ENCODE assay signal across 18 cellular contexts in genomic region chr9:18936094-18936871, GRCh38.
DNase-seq lines count a peak whose midpoint lies in the region; FAIRE-seq and TF ChIP-seq lines count a peak whose summit lies in the region.
"Had no signal": no experiment of that assay in that cellular context is flagged by ENCODE, and none has a peak within 500 bp of the region (broad histone marks: within the 10 kb centered on the region; RNA-seq: fewer than 3 reads in every experiment).

No MANE protein-coding gene starts in this region.

- H2AFZ ChIP-seq in osteoblast (ENCODE audit: low read length): peak overlapping the region; percentile 53

- H3K36me3 ChIP-seq in SK-N-MC (ENCODE audit: insufficient read depth, low read length) (no peaks in the 10 kb centered on the region), osteoblast (ENCODE audit: insufficient read depth, low read length) (no peaks in the 10 kb centered on the region), kidney (ENCODE audit: control insufficient read depth in 1 of 2, insufficient read depth in 2 of 2, low read length in 2 of 2) (no peaks in the 10 kb centered on the region)
- H3K36me3 ChIP-seq: BE2C had no signal

- no peaks in the 10 kb centered on the region for H3K27me3 ChIP-seq in osteoblast (ENCODE audit: insufficient read depth, low read length)
- H3K27me3 ChIP-seq: BE2C had no signal

- no peak for TF ChIP-seq CTCF in osteoblast (IDR thresholded peaks at IDR 0.05; ENCODE audit: extremely low read depth, low read depth, low read length)
- TF ChIP-seq CTCF in kidney (IDR thresholded peaks at IDR 0.05; ENCODE audit: borderline replicate concordance, extremely low read depth, insufficient read depth): no peak

- peak overlapping the region; percentile 61; the same call in 1 of the 2 replicates for H3K27ac ChIP-seq in SK-N-MC
- no peak overlapping the region for H3K27ac ChIP-seq in osteoblast (ENCODE audit: low read depth, low read length)
- H3K27ac ChIP-seq in kidney (ENCODE audit: low read depth in 2 of 2, low read length in 2 of 2): no peak overlapping the region
- H3K27ac ChIP-seq: HL-60 had no signal

- intact Hi-C loops in kidney (cut with DNase I): no loop called here

- no peaks in the 10 kb centered on the region for H4K20me1 ChIP-seq in osteoblast (ENCODE audit: insufficient read depth, low read length)

- no peaks in the 10 kb centered on the region for H3K79me2 ChIP-seq in osteoblast (ENCODE audit: insufficient read depth, low read length)

- DNase-seq in SK-N-MC (ENCODE audit: low read depth, low spot score) (no peak), epidermal melanocyte (ENCODE audit: insufficient read length, low spot score) (peak; percentile 55), osteoblast (ENCODE audit: insufficient read length, low spot score, missing footprints) (no peak), DMS79 treated with DMSO at 0.1 percent for 48 hours (lab: John Stamatoyannopoulos, UW) (no peak), kidney (no peak), SW480 (ENCODE audit: low spot score) (no peak)
- DNase-seq: ACHN; BE2C; C1 segment of cervical spinal cord; Caco-2; CD4-positive, CD25-positive, alpha-beta regulatory T cell; GF-D8; GOT3; H7; HFFc6 had no signal

- no peak overlapping the region for H3K4me2 ChIP-seq in osteoblast (ENCODE audit: insufficient read depth, low read length)

- H3K4me1 ChIP-seq in osteoblast (ENCODE audit: insufficient read depth, low read length) (peaks cover 11% of the 10 kb centered on the region), kidney (ENCODE audit: control insufficient read depth in 1 of 2, insufficient read depth in 1 of 2, low read depth in 1 of 2, low read length in 2 of 2) (no peaks in the 10 kb centered on the region)
- H3K4me1 ChIP-seq: BE2C, Caco-2 had no signal

- H3K9me3 ChIP-seq in SK-N-MC (ENCODE audit: low read depth, low read length): no peaks in the 10 kb centered on the region
- H3K9me3 ChIP-seq in osteoblast (ENCODE audit: low read depth, low read length): no peaks in the 10 kb centered on the region
- H3K9me3 ChIP-seq in kidney (ENCODE audit: control insufficient read depth in 1 of 2, low read length in 2 of 2): no peaks in the 10 kb centered on the region
- H3K9me3 ChIP-seq: BE2C, Caco-2 had no signal

- FAIRE-seq in kidney (lab: Jason Lieb, UNC): no peak
- FAIRE-seq: A204.1, D721Med had no signal

- H3K9ac ChIP-seq in SK-N-MC (ENCODE audit: insufficient read length) (no peak overlapping the region), kidney (ENCODE audit: low read length in 2 of 2) (no peak overlapping the region)

- H3K4me3 ChIP-seq in SK-N-MC (peak overlapping the region; percentile 36; the same call in 1 of the 2 replicates), osteoblast (ENCODE audit: insufficient read depth, low read length) (no peak overlapping the region), kidney (ENCODE audit: low read length in 2 of 2) (no peak overlapping the region)
